In the genomic region with DNA sequence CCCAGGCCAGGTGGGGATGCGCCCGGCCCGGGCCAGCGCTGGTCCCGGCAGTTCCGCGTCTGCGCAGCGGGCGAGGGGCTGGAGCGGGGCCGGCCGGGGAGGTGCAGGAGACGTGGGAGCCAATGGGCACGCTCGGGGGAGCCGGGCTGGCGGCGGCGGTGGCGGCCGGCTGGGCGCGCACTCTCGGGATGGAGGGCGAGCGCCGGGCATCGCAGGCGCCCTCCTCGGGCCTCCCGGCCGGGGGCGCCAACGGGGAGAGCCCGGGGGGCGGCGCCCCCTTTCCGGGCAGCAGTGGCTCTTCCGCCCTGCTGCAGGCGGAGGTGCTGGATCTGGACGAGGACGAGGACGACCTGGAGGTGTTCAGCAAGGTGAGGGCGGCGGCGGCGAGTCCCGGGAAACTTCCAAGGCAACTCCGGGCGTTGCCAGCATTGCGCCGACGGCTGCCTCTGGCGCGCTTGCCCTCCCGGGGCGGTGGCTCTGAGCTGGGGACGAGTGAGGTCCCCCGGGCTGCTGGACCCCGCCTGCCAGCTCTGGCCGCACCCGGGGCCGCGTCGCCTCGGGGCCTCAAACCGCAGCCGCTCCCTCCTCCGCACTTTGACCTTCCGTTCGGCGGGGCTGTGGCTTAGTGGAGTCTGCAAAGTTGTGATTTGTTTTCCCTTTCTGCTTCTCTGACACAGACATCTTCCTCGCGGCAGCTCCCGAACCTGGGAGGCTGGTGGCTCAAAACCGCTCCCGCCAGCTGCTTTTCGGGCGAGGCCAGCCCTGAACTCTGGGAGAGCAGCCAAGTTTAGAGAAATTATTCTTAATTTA, we compare ENCODE assay signal across 1 cellular context.
TF ChIP-seq lines count a peak whose summit lies in the region.

A gene with protein sequence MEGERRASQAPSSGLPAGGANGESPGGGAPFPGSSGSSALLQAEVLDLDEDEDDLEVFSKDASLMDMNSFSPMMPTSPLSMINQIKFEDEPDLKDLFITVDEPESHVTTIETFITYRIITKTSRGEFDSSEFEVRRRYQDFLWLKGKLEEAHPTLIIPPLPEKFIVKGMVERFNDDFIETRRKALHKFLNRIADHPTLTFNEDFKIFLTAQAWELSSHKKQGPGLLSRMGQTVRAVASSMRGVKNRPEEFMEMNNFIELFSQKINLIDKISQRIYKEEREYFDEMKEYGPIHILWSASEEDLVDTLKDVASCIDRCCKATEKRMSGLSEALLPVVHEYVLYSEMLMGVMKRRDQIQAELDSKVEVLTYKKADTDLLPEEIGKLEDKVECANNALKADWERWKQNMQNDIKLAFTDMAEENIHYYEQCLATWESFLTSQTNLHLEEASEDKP (plus strand): TSS at position 178 of the 810 bp plus-strand sequence. CDS start 11 bp downstream, at position 189.

TF ChIP-seq in WTC11, 78 proteins besides CTCF, POLR2A, EP300 and RAD21 (continued from another document and continues in another):
- TF ChIP-seq, protein P1, sequence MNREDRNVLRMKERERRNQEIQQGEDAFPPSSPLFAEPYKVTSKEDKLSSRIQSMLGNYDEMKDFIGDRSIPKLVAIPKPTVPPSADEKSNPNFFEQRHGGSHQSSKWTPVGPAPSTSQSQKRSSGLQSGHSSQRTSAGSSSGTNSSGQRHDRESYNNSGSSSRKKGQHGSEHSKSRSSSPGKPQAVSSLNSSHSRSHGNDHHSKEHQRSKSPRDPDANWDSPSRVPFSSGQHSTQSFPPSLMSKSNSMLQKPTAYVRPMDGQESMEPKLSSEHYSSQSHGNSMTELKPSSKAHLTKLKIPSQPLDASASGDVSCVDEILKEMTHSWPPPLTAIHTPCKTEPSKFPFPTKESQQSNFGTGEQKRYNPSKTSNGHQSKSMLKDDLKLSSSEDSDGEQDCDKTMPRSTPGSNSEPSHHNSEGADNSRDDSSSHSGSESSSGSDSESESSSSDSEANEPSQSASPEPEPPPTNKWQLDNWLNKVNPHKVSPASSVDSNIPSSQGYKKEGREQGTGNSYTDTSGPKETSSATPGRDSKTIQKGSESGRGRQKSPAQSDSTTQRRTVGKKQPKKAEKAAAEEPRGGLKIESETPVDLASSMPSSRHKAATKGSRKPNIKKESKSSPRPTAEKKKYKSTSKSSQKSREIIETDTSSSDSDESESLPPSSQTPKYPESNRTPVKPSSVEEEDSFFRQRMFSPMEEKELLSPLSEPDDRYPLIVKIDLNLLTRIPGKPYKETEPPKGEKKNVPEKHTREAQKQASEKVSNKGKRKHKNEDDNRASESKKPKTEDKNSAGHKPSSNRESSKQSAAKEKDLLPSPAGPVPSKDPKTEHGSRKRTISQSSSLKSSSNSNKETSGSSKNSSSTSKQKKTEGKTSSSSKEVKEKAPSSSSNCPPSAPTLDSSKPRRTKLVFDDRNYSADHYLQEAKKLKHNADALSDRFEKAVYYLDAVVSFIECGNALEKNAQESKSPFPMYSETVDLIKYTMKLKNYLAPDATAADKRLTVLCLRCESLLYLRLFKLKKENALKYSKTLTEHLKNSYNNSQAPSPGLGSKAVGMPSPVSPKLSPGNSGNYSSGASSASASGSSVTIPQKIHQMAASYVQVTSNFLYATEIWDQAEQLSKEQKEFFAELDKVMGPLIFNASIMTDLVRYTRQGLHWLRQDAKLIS (CRISPR knock-in tag; IDR thresholded peaks at IDR 0.05; ENCODE audit: borderline replicate concordance): no peak
- TF ChIP-seq, protein P2, sequence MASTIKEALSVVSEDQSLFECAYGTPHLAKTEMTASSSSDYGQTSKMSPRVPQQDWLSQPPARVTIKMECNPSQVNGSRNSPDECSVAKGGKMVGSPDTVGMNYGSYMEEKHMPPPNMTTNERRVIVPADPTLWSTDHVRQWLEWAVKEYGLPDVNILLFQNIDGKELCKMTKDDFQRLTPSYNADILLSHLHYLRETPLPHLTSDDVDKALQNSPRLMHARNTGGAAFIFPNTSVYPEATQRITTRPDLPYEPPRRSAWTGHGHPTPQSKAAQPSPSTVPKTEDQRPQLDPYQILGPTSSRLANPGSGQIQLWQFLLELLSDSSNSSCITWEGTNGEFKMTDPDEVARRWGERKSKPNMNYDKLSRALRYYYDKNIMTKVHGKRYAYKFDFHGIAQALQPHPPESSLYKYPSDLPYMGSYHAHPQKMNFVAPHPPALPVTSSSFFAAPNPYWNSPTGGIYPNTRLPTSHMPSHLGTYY (CRISPR knock-in tag; IDR thresholded peaks at IDR 0.05): no peak
- TF ChIP-seq, protein P3, sequence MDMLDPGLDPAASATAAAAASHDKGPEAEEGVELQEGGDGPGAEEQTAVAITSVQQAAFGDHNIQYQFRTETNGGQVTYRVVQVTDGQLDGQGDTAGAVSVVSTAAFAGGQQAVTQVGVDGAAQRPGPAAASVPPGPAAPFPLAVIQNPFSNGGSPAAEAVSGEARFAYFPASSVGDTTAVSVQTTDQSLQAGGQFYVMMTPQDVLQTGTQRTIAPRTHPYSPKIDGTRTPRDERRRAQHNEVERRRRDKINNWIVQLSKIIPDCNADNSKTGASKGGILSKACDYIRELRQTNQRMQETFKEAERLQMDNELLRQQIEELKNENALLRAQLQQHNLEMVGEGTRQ (CRISPR knock-in tag; IDR thresholded peaks at IDR 0.05): no peak
- TF ChIP-seq, protein P4, sequence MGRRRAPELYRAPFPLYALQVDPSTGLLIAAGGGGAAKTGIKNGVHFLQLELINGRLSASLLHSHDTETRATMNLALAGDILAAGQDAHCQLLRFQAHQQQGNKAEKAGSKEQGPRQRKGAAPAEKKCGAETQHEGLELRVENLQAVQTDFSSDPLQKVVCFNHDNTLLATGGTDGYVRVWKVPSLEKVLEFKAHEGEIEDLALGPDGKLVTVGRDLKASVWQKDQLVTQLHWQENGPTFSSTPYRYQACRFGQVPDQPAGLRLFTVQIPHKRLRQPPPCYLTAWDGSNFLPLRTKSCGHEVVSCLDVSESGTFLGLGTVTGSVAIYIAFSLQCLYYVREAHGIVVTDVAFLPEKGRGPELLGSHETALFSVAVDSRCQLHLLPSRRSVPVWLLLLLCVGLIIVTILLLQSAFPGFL (CRISPR knock-in tag; IDR thresholded peaks at IDR 0.05; ENCODE audit: borderline replicate concordance): no peak
- TF ChIP-seq IRF2 (CRISPR knock-in tag; IDR thresholded peaks at IDR 0.05; ENCODE audit: borderline replicate concordance, low read depth) (no peak), JAZF1 (CRISPR knock-in tag; IDR thresholded peaks at IDR 0.05) (no peak), ZBTB21 (CRISPR knock-in tag; IDR thresholded peaks at IDR 0.05; ENCODE audit: borderline replicate concordance) (no peak), ELF4 (CRISPR knock-in tag; IDR thresholded peaks at IDR 0.05; ENCODE audit: low read depth) (no peak), EMX1 (CRISPR knock-in tag; IDR thresholded peaks at IDR 0.05) (no peak), ZNF121 (CRISPR knock-in tag; IDR thresholded peaks at IDR 0.05) (no peak), GTF2I (CRISPR knock-in tag; conservative IDR thresholded peaks at IDR 0.05) (no peak), ZNF423 (CRISPR knock-in tag; IDR thresholded peaks at IDR 0.05) (peak; percentile 84)
- TF ChIP-seq, protein P5, sequence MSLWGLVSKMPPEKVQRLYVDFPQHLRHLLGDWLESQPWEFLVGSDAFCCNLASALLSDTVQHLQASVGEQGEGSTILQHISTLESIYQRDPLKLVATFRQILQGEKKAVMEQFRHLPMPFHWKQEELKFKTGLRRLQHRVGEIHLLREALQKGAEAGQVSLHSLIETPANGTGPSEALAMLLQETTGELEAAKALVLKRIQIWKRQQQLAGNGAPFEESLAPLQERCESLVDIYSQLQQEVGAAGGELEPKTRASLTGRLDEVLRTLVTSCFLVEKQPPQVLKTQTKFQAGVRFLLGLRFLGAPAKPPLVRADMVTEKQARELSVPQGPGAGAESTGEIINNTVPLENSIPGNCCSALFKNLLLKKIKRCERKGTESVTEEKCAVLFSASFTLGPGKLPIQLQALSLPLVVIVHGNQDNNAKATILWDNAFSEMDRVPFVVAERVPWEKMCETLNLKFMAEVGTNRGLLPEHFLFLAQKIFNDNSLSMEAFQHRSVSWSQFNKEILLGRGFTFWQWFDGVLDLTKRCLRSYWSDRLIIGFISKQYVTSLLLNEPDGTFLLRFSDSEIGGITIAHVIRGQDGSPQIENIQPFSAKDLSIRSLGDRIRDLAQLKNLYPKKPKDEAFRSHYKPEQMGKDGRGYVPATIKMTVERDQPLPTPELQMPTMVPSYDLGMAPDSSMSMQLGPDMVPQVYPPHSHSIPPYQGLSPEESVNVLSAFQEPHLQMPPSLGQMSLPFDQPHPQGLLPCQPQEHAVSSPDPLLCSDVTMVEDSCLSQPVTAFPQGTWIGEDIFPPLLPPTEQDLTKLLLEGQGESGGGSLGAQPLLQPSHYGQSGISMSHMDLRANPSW (CRISPR knock-in tag; conservative IDR thresholded peaks at IDR 0.05; ENCODE audit: low read depth): no peak
- TF ChIP-seq, protein P6, sequence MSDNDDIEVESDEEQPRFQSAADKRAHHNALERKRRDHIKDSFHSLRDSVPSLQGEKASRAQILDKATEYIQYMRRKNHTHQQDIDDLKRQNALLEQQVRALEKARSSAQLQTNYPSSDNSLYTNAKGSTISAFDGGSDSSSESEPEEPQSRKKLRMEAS (CRISPR knock-in tag; IDR thresholded peaks at IDR 0.05): no peak
- TF ChIP-seq, protein P7, sequence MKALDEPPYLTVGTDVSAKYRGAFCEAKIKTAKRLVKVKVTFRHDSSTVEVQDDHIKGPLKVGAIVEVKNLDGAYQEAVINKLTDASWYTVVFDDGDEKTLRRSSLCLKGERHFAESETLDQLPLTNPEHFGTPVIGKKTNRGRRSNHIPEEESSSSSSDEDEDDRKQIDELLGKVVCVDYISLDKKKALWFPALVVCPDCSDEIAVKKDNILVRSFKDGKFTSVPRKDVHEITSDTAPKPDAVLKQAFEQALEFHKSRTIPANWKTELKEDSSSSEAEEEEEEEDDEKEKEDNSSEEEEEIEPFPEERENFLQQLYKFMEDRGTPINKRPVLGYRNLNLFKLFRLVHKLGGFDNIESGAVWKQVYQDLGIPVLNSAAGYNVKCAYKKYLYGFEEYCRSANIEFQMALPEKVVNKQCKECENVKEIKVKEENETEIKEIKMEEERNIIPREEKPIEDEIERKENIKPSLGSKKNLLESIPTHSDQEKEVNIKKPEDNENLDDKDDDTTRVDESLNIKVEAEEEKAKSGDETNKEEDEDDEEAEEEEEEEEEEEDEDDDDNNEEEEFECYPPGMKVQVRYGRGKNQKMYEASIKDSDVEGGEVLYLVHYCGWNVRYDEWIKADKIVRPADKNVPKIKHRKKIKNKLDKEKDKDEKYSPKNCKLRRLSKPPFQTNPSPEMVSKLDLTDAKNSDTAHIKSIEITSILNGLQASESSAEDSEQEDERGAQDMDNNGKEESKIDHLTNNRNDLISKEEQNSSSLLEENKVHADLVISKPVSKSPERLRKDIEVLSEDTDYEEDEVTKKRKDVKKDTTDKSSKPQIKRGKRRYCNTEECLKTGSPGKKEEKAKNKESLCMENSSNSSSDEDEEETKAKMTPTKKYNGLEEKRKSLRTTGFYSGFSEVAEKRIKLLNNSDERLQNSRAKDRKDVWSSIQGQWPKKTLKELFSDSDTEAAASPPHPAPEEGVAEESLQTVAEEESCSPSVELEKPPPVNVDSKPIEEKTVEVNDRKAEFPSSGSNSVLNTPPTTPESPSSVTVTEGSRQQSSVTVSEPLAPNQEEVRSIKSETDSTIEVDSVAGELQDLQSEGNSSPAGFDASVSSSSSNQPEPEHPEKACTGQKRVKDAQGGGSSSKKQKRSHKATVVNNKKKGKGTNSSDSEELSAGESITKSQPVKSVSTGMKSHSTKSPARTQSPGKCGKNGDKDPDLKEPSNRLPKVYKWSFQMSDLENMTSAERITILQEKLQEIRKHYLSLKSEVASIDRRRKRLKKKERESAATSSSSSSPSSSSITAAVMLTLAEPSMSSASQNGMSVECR (CRISPR knock-in tag; IDR thresholded peaks at IDR 0.05; ENCODE audit: borderline replicate concordance): no peak
- TF ChIP-seq, protein P8, sequence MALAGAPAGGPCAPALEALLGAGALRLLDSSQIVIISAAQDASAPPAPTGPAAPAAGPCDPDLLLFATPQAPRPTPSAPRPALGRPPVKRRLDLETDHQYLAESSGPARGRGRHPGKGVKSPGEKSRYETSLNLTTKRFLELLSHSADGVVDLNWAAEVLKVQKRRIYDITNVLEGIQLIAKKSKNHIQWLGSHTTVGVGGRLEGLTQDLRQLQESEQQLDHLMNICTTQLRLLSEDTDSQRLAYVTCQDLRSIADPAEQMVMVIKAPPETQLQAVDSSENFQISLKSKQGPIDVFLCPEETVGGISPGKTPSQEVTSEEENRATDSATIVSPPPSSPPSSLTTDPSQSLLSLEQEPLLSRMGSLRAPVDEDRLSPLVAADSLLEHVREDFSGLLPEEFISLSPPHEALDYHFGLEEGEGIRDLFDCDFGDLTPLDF (CRISPR knock-in tag; IDR thresholded peaks at IDR 0.05): no peak
- TF ChIP-seq, protein P9, sequence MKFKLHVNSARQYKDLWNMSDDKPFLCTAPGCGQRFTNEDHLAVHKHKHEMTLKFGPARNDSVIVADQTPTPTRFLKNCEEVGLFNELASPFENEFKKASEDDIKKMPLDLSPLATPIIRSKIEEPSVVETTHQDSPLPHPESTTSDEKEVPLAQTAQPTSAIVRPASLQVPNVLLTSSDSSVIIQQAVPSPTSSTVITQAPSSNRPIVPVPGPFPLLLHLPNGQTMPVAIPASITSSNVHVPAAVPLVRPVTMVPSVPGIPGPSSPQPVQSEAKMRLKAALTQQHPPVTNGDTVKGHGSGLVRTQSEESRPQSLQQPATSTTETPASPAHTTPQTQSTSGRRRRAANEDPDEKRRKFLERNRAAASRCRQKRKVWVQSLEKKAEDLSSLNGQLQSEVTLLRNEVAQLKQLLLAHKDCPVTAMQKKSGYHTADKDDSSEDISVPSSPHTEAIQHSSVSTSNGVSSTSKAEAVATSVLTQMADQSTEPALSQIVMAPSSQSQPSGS (CRISPR knock-in tag; IDR thresholded peaks at IDR 0.05; ENCODE audit: borderline replicate concordance, low read depth): no peak
- TF ChIP-seq, protein P10, sequence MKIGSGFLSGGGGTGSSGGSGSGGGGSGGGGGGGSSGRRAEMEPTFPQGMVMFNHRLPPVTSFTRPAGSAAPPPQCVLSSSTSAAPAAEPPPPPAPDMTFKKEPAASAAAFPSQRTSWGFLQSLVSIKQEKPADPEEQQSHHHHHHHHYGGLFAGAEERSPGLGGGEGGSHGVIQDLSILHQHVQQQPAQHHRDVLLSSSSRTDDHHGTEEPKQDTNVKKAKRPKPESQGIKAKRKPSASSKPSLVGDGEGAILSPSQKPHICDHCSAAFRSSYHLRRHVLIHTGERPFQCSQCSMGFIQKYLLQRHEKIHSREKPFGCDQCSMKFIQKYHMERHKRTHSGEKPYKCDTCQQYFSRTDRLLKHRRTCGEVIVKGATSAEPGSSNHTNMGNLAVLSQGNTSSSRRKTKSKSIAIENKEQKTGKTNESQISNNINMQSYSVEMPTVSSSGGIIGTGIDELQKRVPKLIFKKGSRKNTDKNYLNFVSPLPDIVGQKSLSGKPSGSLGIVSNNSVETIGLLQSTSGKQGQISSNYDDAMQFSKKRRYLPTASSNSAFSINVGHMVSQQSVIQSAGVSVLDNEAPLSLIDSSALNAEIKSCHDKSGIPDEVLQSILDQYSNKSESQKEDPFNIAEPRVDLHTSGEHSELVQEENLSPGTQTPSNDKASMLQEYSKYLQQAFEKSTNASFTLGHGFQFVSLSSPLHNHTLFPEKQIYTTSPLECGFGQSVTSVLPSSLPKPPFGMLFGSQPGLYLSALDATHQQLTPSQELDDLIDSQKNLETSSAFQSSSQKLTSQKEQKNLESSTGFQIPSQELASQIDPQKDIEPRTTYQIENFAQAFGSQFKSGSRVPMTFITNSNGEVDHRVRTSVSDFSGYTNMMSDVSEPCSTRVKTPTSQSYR (CRISPR knock-in tag; IDR thresholded peaks at IDR 0.05): no peak
- TF ChIP-seq, protein P11, sequence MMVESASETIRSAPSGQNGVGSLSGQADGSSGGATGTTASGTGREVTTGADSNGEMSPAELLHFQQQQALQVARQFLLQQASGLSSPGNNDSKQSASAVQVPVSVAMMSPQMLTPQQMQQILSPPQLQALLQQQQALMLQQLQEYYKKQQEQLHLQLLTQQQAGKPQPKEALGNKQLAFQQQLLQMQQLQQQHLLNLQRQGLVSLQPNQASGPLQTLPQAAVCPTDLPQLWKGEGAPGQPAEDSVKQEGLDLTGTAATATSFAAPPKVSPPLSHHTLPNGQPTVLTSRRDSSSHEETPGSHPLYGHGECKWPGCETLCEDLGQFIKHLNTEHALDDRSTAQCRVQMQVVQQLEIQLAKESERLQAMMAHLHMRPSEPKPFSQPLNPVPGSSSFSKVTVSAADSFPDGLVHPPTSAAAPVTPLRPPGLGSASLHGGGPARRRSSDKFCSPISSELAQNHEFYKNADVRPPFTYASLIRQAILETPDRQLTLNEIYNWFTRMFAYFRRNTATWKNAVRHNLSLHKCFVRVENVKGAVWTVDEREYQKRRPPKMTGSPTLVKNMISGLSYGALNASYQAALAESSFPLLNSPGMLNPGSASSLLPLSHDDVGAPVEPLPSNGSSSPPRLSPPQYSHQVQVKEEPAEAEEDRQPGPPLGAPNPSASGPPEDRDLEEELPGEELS (CRISPR knock-in tag; IDR thresholded peaks at IDR 0.05): no peak; the same call in 1 of the 2 replicates
